Comparison of ENCODE assay signal across 11 cellular contexts in the genomic region with DNA sequence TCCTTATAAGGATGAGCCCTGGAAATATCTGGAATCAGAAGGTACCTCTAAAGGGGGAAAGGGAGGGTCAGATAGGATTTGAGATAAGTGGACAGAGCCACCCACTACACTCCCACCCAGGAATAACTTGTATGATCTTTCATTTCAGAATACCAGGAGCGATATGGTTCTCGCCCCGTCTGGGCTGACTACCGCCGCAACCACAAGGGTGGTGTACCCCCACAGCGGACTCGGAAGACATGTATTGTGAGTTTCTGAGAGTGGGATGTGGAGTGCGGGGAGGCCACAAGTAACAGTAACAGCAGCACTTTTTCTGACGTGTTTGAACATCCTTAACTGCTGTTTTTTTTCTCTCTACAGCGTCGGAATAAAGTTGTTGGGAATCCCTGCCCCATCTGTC. TPM values are rescaled to one million over a fixed set of nuclear protein-coding genes. Genes with fewer than 3 reads are reported as not detected.
DNase-seq lines count a peak whose midpoint lies in the region; ATAC-seq and TF ChIP-seq lines count a peak whose summit lies in the region.
"Had no signal": no experiment of that assay in that cellular context is flagged by ENCODE, and none has a peak within 500 bp of the region (broad histone marks: within the 10 kb centered on the region; RNA-seq: fewer than 3 reads in every experiment).

No MANE protein-coding gene starts in this region.

- H3K9me3 Mint-ChIP-seq in activated T-cell treated with anti-CD3 and anti-CD28 coated beads, Interleukin-2, amount 50 U/mL, for 4 hours: no peaks in the 10 kb centered on the region
- H3K9me3 Mint-ChIP-seq in dendritic cell treated with granulocyte-macrophage colony-stimulating factor and Interleukin-4, amounts not matched to agents 40 ng/mL and 50 ng/mL, for 4 days: no peaks in the 10 kb centered on the region

- intact Hi-C loops in Panc1 (cut with micrococcal nuclease; ENCODE audit: unreplicated experiment): no loop called here
- intact Hi-C loops in dendritic cell treated with granulocyte-macrophage colony-stimulating factor and Interleukin-4, amounts not matched to agents 40 ng/mL and 50 ng/mL, for 4 days (cut with micrococcal nuclease): loop anchor here (5.0 kb wide), 1 partner anchor 123 kb away; a partner anchor contains a TSS

- H3K27ac Mint-ChIP-seq in dendritic cell treated with granulocyte-macrophage colony-stimulating factor and Interleukin-4, amounts not matched to agents 40 ng/mL and 50 ng/mL, for 4 days: peak overlapping the region; percentile 95

- no peaks in the 10 kb centered on the region for H3K27me3 ChIP-seq in Panc1 (ENCODE audit: control insufficient read depth, insufficient read depth, low read length)
- no peaks in the 10 kb centered on the region for H3K27me3 ChIP-seq in skeletal muscle satellite cell (ENCODE audit: control insufficient read depth, insufficient read depth, low read length)
- H3K27me3 ChIP-seq in tibial nerve: no peaks in the 10 kb centered on the region
- H3K27me3 ChIP-seq: uterus had no signal

- H3K4me3 Mint-ChIP-seq in activated T-cell treated with anti-CD3 and anti-CD28 coated beads, Interleukin-2, amount 50 U/mL, for 4 hours: peak overlapping the region; percentile 90
- H3K4me3 Mint-ChIP-seq in dendritic cell treated with granulocyte-macrophage colony-stimulating factor and Interleukin-4, amounts not matched to agents 40 ng/mL and 50 ng/mL, for 4 days: no peak overlapping the region

- CTCF ChIA-PET in Panc1 (lab: Charles Lee): no interaction called here

- H3K4me1 ChIP-seq in Panc1 (ENCODE audit: control insufficient read depth, insufficient read depth, low read length) (peaks cover 7% of the 10 kb centered on the region), skeletal muscle satellite cell (ENCODE audit: control insufficient read depth, insufficient read depth, low read length) (peaks cover 12% of the 10 kb centered on the region), tibial nerve (peaks cover 0 to 22% (median 12%) of the 10 kb centered on the region in 4 donors)

- H3K27me3 Mint-ChIP-seq in activated T-cell treated with anti-CD3 and anti-CD28 coated beads, Interleukin-2, amount 50 U/mL, for 4 hours (ENCODE audit: low read depth): no peaks in the 10 kb centered on the region
- no peaks in the 10 kb centered on the region for H3K27me3 Mint-ChIP-seq in dendritic cell treated with granulocyte-macrophage colony-stimulating factor and Interleukin-4, amounts not matched to agents 40 ng/mL and 50 ng/mL, for 4 days

- WGBS in tibial nerve, 2 donors: 94% methylated on average over 11 of the region's 11 CpGs

- no peak for TF ChIP-seq EP300 in tibial nerve (IDR thresholded peaks at IDR 0.05)

- H3K9ac ChIP-seq in skeletal muscle satellite cell (ENCODE audit: low read depth, low read length): peak overlapping the region; percentile 99

- DNase-seq in activated T-cell treated with anti-CD3 and anti-CD28 coated beads, Interleukin-2, amount 50 U/mL, for 4 hours: no peak
- DNase-seq in activated T-cell treated with anti-CD3 and anti-CD28 coated beads for 4 hours: no peak
- DNase-seq in Panc1 (ENCODE audit: low read depth, low spot score): no peak
- DNase-seq in stimulated activated CD4-positive, alpha-beta T cell treated with anti-CD3 and anti-CD28 coated beads, Interleukin-4, amount 100 ng/mL, for 1 hour: no peak
- no peak for DNase-seq in mesenteric fat pad (ENCODE audit: low spot score)
- DNase-seq in tibial nerve (ENCODE audit: low spot score in 2 of 2): no peak
- DNase-seq: NCI-H2029, SHP77, uterus had no signal

- peaks cover 26% of the 10 kb centered on the region for H3K36me3 ChIP-seq in Panc1 (ENCODE audit: control insufficient read depth, insufficient read depth, low read length)
- peaks cover 41% of the 10 kb centered on the region for H3K36me3 ChIP-seq in skeletal muscle satellite cell (ENCODE audit: insufficient read depth, low read length)
- peaks cover 8 to 69% (median 30%) of the 10 kb centered on the region in 3 donors for H3K36me3 ChIP-seq in tibial nerve
- H3K36me3 ChIP-seq: uterus had no signal

- no peak overlapping the region for H3K4me3 ChIP-seq in Panc1 (ENCODE audit: low read depth in 2 of 2, low read length in 2 of 2)
- no peak overlapping the region for H3K4me3 ChIP-seq in skeletal muscle satellite cell (ENCODE audit: low read length)
- H3K4me3 ChIP-seq in tibial nerve: no peak overlapping the region

- TF ChIP-seq CTCF in Panc1 (IDR thresholded peaks at IDR 0.05) (no peak), tibial nerve (IDR thresholded peaks at IDR 0.05) (no peak)

- no peak overlapping the region for H3K4me2 ChIP-seq in skeletal muscle satellite cell (ENCODE audit: low read length)

- H3K9me3 ChIP-seq in Panc1 (ENCODE audit: control insufficient read depth, insufficient read depth, low read depth, low read length) (no peaks in the 10 kb centered on the region), skeletal muscle satellite cell (replicated peaks; ENCODE audit: low read length) (no peaks in the 10 kb centered on the region), tibial nerve (no peaks in the 10 kb centered on the region)
- H3K9me3 ChIP-seq: uterus had no signal

- in situ Hi-C loops in Panc1 (cut with HindIII; ENCODE audit: low pct_unique_long_range_greater_than_20kb, low sequenced_read_pairs): no loop called here

- POLR2A ChIA-PET in Panc1 (lab: Charles Lee): no interaction called here

- no peak for ATAC-seq in activated T-cell treated with anti-CD3 and anti-CD28 coated beads, Interleukin-2, amount 50 U/mL, for 4 hours
- ATAC-seq in Panc1: no peak

- peaks cover 15% of the 10 kb centered on the region for H3K4me1 Mint-ChIP-seq in activated T-cell treated with anti-CD3 and anti-CD28 coated beads, Interleukin-2, amount 50 U/mL, for 4 hours (ENCODE audit: low read depth)
- H3K4me1 Mint-ChIP-seq in dendritic cell treated with granulocyte-macrophage colony-stimulating factor and Interleukin-4, amounts not matched to agents 40 ng/mL and 50 ng/mL, for 4 days (ENCODE audit: low read depth): peaks cover 19% of the 10 kb centered on the region

- H3K36me3 Mint-ChIP-seq in activated T-cell treated with anti-CD3 and anti-CD28 coated beads, Interleukin-2, amount 50 U/mL, for 4 hours (ENCODE audit: insufficient read depth): peaks cover 35% of the 10 kb centered on the region
- peaks cover 84% of the 10 kb centered on the region for H3K36me3 Mint-ChIP-seq in dendritic cell treated with granulocyte-macrophage colony-stimulating factor and Interleukin-4, amounts not matched to agents 40 ng/mL and 50 ng/mL, for 4 days (ENCODE audit: low read depth)

- no peak for TF ChIP-seq POLR2A in tibial nerve (IDR thresholded peaks at IDR 0.05)

- H3K27ac ChIP-seq in Panc1 (ENCODE audit: low read length) (peak overlapping the region; percentile 15; the same call in 1 of the 2 replicates), tibial nerve (peak overlapping the region in 1 of 4 donors; percentile 95)

- no TSS peak for BruUV-seq in Panc1 (replicated peaks; lab: Mats Ljungman, UMichigan)

RNA-seq across cellular contexts. Expression of a gene that starts 1.9 kb away (rescaled TPM):
- 100 to 1,000 TPM in 2 of 3 donors, 10 to 100 TPM in 1; 98.6 to 108 (median 103) TPM for total RNA-seq in activated T-cell treated with anti-CD3 and anti-CD28 coated beads, Interleukin-2, amount 50 U/mL, for 4 hours
- total RNA-seq in Panc1 (2021; ENCODE audit: unreplicated experiment) (69.1 TPM), mesenteric fat pad (44.4 TPM), tibial nerve (10 to 100 TPM; 36.9 to 67.7 (median 50.3) TPM)
- 60.3 TPM for polyA plus RNA-seq in Panc1 (2012; ENCODE audit: insufficient read length)
- total RNA-seq in skeletal muscle satellite cell (2012; rRNA removed): 83.7 and 109 TPM in 2 replicates

RNA-seq across cellular contexts. Expression of a gene that starts 2.5 kb away (rescaled TPM):
- 100 to 1,000 TPM; 102 to 106 (median 106) TPM for total RNA-seq in activated T-cell treated with anti-CD3 and anti-CD28 coated beads, Interleukin-2, amount 50 U/mL, for 4 hours
- total RNA-seq in Panc1 (2021; ENCODE audit: unreplicated experiment) (82.9 TPM), mesenteric fat pad (49.1 TPM), tibial nerve (10 to 100 TPM; 29.4 to 48.6 (median 39.3) TPM)
- polyA plus RNA-seq in Panc1 (2012; ENCODE audit: insufficient read length): 31.9 TPM
- total RNA-seq in skeletal muscle satellite cell (2012; rRNA removed): 32.3 and 33.0 TPM in 2 replicates

RNA-seq across cellular contexts. Expression of a gene that starts 7.1 kb away (rescaled TPM):
- 10 to 100 TPM in 1 of 3 donors, 1 to 10 TPM in 2; 5.9 to 10.3 (median 9.5) TPM for total RNA-seq in activated T-cell treated with anti-CD3 and anti-CD28 coated beads, Interleukin-2, amount 50 U/mL, for 4 hours
- total RNA-seq in Panc1 (2021; ENCODE audit: unreplicated experiment): 15.8 TPM
- 24.4 TPM for polyA plus RNA-seq in Panc1 (2012; ENCODE audit: insufficient read length)
- 3.3 and 3.7 TPM in 2 replicates for total RNA-seq in skeletal muscle satellite cell (2012; rRNA removed)
- 8.4 TPM for total RNA-seq in mesenteric fat pad
- 10 to 100 TPM in 1 of 4 donors, 1 to 10 TPM in 3; 5.5 to 18.0 (median 7.7) TPM for total RNA-seq in tibial nerve

RNA-seq across cellular contexts. Expression of a gene that starts 27.4 kb away (rescaled TPM):
- 10 to 100 TPM; 34.7 to 36.7 (median 36.6) TPM for total RNA-seq in activated T-cell treated with anti-CD3 and anti-CD28 coated beads, Interleukin-2, amount 50 U/mL, for 4 hours
- total RNA-seq in Panc1 (2021; ENCODE audit: unreplicated experiment): 30.8 TPM
- polyA plus RNA-seq in Panc1 (2012; ENCODE audit: insufficient read length): 18.1 TPM
- total RNA-seq in skeletal muscle satellite cell (2012; rRNA removed): 2.8 and 3.9 TPM in 2 replicates
- total RNA-seq in mesenteric fat pad: 12.4 TPM
- 10 to 100 TPM; 13.5 to 21.4 (median 20.7) TPM for total RNA-seq in tibial nerve

RNA-seq across cellular contexts. Expression of a gene that starts 48.3 kb away (rescaled TPM):
- total RNA-seq in activated T-cell treated with anti-CD3 and anti-CD28 coated beads, Interleukin-2, amount 50 U/mL, for 4 hours: 100 to 1,000 TPM; 167 to 181 (median 181) TPM
- total RNA-seq in Panc1 (2021; ENCODE audit: unreplicated experiment) (94.9 TPM), mesenteric fat pad (59.2 TPM), tibial nerve (10 to 100 TPM; 31.4 to 64.5 (median 36.9) TPM)
- polyA plus RNA-seq in Panc1 (2012; ENCODE audit: insufficient read length): 93.5 TPM
- 34.5 and 34.7 TPM in 2 replicates for total RNA-seq in skeletal muscle satellite cell (2012; rRNA removed)
